17 cellular contexts compared by ENCODE assay signal in the genomic region with DNA sequence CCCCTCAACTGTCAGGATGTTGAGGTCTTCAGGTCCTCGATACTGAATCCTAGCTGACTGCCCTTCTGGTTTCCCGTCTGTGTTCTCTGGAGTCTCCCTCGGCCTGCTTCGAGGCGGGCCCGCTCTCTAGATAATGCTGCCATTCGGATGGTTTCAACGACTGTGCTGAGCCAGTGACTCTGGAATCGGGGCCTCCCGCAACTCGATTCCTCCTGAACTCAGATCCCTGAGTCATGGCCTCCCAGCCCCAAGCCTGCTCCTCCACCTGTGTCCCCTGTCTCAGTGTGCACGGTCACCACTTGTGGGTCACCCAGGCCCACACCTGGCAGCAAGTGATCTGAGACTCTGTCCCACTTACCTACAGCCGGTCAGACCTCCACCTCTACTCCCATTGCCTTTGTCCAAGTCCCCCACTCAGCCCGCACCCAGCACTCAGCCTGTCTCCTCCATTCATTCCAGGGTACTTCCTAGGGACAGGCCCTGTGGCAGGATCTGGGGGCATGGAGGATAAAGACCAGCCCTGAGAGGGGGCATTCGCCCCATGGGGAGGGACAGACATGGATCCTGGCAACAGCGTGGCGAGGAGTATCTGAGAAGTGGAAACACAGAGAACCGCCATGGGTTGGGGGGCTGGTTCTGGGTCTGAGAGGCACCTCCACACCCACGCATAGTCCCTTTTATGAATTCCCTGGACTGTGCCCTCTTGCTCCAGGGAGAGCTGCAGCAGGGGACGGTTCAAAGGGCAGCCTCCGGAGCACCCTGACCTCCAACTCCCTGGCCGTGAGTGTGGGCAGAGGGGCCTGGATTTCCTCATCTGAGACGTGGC. TPM values are rescaled to one million over a fixed set of nuclear protein-coding genes. Genes with fewer than 3 reads are reported as not detected.
A peak's percentile ranks its signal among the peaks of the same experiment; 100 is the strongest.
DNase-seq lines count a peak whose midpoint lies in the region; ATAC-seq and TF ChIP-seq lines count a peak whose summit lies in the region.
"Had no signal": no experiment of that assay in that cellular context is flagged by ENCODE, and none has a peak within 500 bp of the region (broad histone marks: within the 10 kb centered on the region; RNA-seq: fewer than 3 reads in every experiment).

No MANE protein-coding gene starts in this region.

- peak overlapping the region; percentile 17 to 85 (median 83); a peak in 3 of 7 replicates for H3K27ac Mint-ChIP-seq in H9
- no peak overlapping the region for H3K27ac Mint-ChIP-seq in stimulated activated memory B cell treated with anti-CD40 and anti-IgM and Interleukin-4, amounts not matched to agents 10 μg/mL and 1 μg/mL and 100 μg/mL, for 72 hours
- H3K27ac Mint-ChIP-seq: stimulated activated naive CD8-positive, alpha-beta T cell treated with anti-CD3 and anti-CD28 coated beads, Interleukin-15, amount 100 ng/mL, for 72 hours had no signal

- H3K56ac ChIP-seq in H9 (ENCODE audit: insufficient read length, low read depth, low read length) = no peak overlapping the region

- H2BK12ac ChIP-seq in H9 (ENCODE audit: insufficient read length, low read depth, low read length) = no peak overlapping the region

- H3K4me3 ChIP-seq in lower lobe of right lung = no peak overlapping the region

- H2BK15ac ChIP-seq in H9 (ENCODE audit: low read depth, low read length) = no peak overlapping the region

- peaks cover 23% of the 10 kb centered on the region for H3K36me3 ChIP-seq in lower lobe of right lung

- no peak overlapping the region for H3T11ph ChIP-seq in H9 (ENCODE audit: low read length)

- H2AFZ ChIP-seq in H9 (ENCODE audit: low read length) = no peak overlapping the region

- no peaks in the 10 kb centered on the region for H3K9me3 Mint-ChIP-seq in H9
- H3K9me3 Mint-ChIP-seq in stimulated activated memory B cell treated with anti-CD40 and anti-IgM and Interleukin-4, amounts not matched to agents 10 μg/mL and 1 μg/mL and 100 μg/mL, for 72 hours = no peaks in the 10 kb centered on the region
- H3K9me3 Mint-ChIP-seq: stimulated activated naive CD8-positive, alpha-beta T cell treated with anti-CD3 and anti-CD28 coated beads, Interleukin-15, amount 100 ng/mL, for 72 hours; WTC11 had no signal

- H4K91ac ChIP-seq in H9 (ENCODE audit: insufficient read length, low read depth, low read length) = no peak overlapping the region

- H3K9me3 ChIP-seq in H9 (ENCODE audit: control insufficient read depth, low read depth, low read length) (no peaks in the 10 kb centered on the region), lower lobe of right lung (no peaks in the 10 kb centered on the region)

- H3K4me1 Mint-ChIP-seq in H9 = peaks cover 28 to 30% of the 10 kb centered on the region in 2 experiments
- no peaks in the 10 kb centered on the region for H3K4me1 Mint-ChIP-seq in stimulated activated memory B cell treated with anti-CD40 and anti-IgM and Interleukin-4, amounts not matched to agents 10 μg/mL and 1 μg/mL and 100 μg/mL, for 72 hours
- H3K4me1 Mint-ChIP-seq: stimulated activated naive CD8-positive, alpha-beta T cell treated with anti-CD3 and anti-CD28 coated beads, Interleukin-15, amount 100 ng/mL, for 72 hours had no signal

- H2AK5ac ChIP-seq in H9 (ENCODE audit: insufficient read length, low read length) = no peak overlapping the region

- H3K36me3 Mint-ChIP-seq in H9 (ENCODE audit: insufficient read depth in 1 of 3, low read depth in 3 of 3) = peaks cover 4 to 14% (median 10%) of the 10 kb centered on the region in 3 experiments; a peak in 6 of 7 replicates
- no peaks in the 10 kb centered on the region for H3K36me3 Mint-ChIP-seq in stimulated activated memory B cell treated with anti-CD40 and anti-IgM and Interleukin-4, amounts not matched to agents 10 μg/mL and 1 μg/mL and 100 μg/mL, for 72 hours
- H3K36me3 Mint-ChIP-seq: WTC11 had no signal

- no peak overlapping the region for H3K23ac ChIP-seq in H9 (ENCODE audit: insufficient read length, low read depth, low read length)

- no peak overlapping the region for H3K4me2 ChIP-seq in H9 (ENCODE audit: insufficient read depth, insufficient read length, low read length)

- H3K4me3 Mint-ChIP-seq in H9 = no peak overlapping the region
- H3K4me3 Mint-ChIP-seq in stimulated activated memory B cell treated with anti-CD40 and anti-IgM and Interleukin-4, amounts not matched to agents 10 μg/mL and 1 μg/mL and 100 μg/mL, for 72 hours = no peak overlapping the region
- H3K4me3 Mint-ChIP-seq: stimulated activated naive CD8-positive, alpha-beta T cell treated with anti-CD3 and anti-CD28 coated beads, Interleukin-15, amount 100 ng/mL, for 72 hours; WTC11 had no signal

- H3K27ac ChIP-seq in H9 (ENCODE audit: insufficient read length, low read depth, low read length) = no peak overlapping the region
- H3K27ac ChIP-seq in caudate nucleus (ENCODE audit: low read depth, low read length) = peak overlapping the region; percentile 90
- H3K27ac ChIP-seq in lower lobe of right lung = peak overlapping the region; percentile 25

- H4K8ac ChIP-seq in H9 (replicated peaks; ENCODE audit: insufficient read length, low read depth, low read length) = no peak overlapping the region

- TF ChIP-seq CTCF in H9 (conservative IDR thresholded peaks at IDR 0.05) = no peak
- no peak for TF ChIP-seq CTCF in lower lobe of right lung (IDR thresholded peaks at IDR 0.05)

- H3K27me3 Mint-ChIP-seq in H9 (ENCODE audit: low read depth) = peaks cover 25% of the 10 kb centered on the region
- peaks cover 41% of the 10 kb centered on the region for H3K27me3 Mint-ChIP-seq in stimulated activated memory B cell treated with anti-CD40 and anti-IgM and Interleukin-4, amounts not matched to agents 10 μg/mL and 1 μg/mL and 100 μg/mL, for 72 hours

- no peak overlapping the region for H3K4ac ChIP-seq in H9 (ENCODE audit: low read depth, low read length)

- H3K9ac ChIP-seq in H9 (ENCODE audit: extremely low read depth, insufficient read length, low read length) = no peak overlapping the region

- intact Hi-C loops in lower lobe of right lung (cut with DNase I) = no loop called here

- no peak overlapping the region for H2BK20ac ChIP-seq in H9 (ENCODE audit: low read depth, low read length, poor library complexity, severe bottlenecking)

- no peak overlapping the region for H2BK120ac ChIP-seq in H9 (ENCODE audit: low read depth, low read length, poor library complexity, severe bottlenecking)

- no peaks in the 10 kb centered on the region for H3K23me2 ChIP-seq in H9 (ENCODE audit: insufficient read length, low read depth, low read length, poor library complexity, severe bottlenecking)

- DNase-seq in H9 (no peak), caudate nucleus (lab: John Stamatoyannopoulos, UW) (peak in 2 of 61 donors; percentile 39 to 56), lower lobe of right lung (no peak), AG08396 (ENCODE audit: low spot score) (no peak)
- no peak for DNase-seq in stimulated activated CD4-positive, alpha-beta T cell treated with anti-CD3 and anti-CD28 coated beads, Interleukin-4, amount 100 ng/mL, for 1 hour
- DNase-seq: activated CD4-positive, alpha-beta T cell treated with anti-CD3 and anti-CD28 coated beads, Interleukin-2, amount 50 U/mL, for 4 hours; activated effector memory CD4-positive, alpha-beta T cell treated with Interleukin-2 at 50 U/mL for 16 hours; DMS 273 treated with DMSO at 0.1 percent for 48 hours; KG1; NCI-H2171; NCI-H524; stimulated activated CD4-positive, alpha-beta T cell treated with anti-CD3 and anti-CD28 coated beads, Interleukin-4, amount 100 ng/mL, for 24 hours; stimulated activated naive CD8-positive, alpha-beta T cell treated with anti-CD3 and anti-CD28 coated beads, Interleukin-15, amount 100 ng/mL, for 72 hours; T-helper 9 cell had no signal

- no peaks in the 10 kb centered on the region for H3K79me2 ChIP-seq in H9 (ENCODE audit: insufficient read depth, low read length)

- peaks cover 3% of the 10 kb centered on the region for H4K20me1 ChIP-seq in H9 (ENCODE audit: control insufficient read depth, insufficient read depth, insufficient read length)

- H4K5ac ChIP-seq in H9 (ENCODE audit: insufficient read length, low read depth, low read length) = no peak overlapping the region

- WGBS in H9 (ENCODE audit: extremely low coverage, insufficient read length, low lambda C conversion rate) = no CpG with 5 or more reads among the region's 23 CpGs

- ATAC-seq in lower lobe of right lung = no peak
- ATAC-seq in stimulated activated memory B cell treated with anti-CD40 and anti-IgM and Interleukin-4, amounts not matched to agents 10 μg/mL and 1 μg/mL and 100 μg/mL, for 72 hours = peak; percentile 17
- no peak for ATAC-seq in GM21447 (IDR thresholded peaks at IDR 0.05; ENCODE audit: unreplicated experiment)
- ATAC-seq: stimulated activated naive CD8-positive, alpha-beta T cell treated with anti-CD3 and anti-CD28 coated beads, Interleukin-15, amount 100 ng/mL, for 72 hours had no signal

- H3K4me1 ChIP-seq in H9 (ENCODE audit: insufficient read depth, low read length) (no peaks in the 10 kb centered on the region; the same call in 1 of the 2 replicates), lower lobe of right lung (peaks cover 43% of the 10 kb centered on the region)

- no peak overlapping the region for H2BK5ac ChIP-seq in H9 (ENCODE audit: insufficient read length, low read length)

- H3K14ac ChIP-seq in H9 (ENCODE audit: insufficient read depth, low read length) = no peak overlapping the region

- H3K79me1 ChIP-seq in H9 (ENCODE audit: insufficient read depth, low read depth, low read length, poor library complexity, severe bottlenecking) = no peaks in the 10 kb centered on the region

- H3K18ac ChIP-seq in H9 (ENCODE audit: insufficient read length, low read depth, low read length) = no peak overlapping the region

- H3K27me3 ChIP-seq in H9 (ENCODE audit: insufficient read depth, low read length) (no peaks in the 10 kb centered on the region), lower lobe of right lung (ENCODE audit: low read depth) (peaks cover 5% of the 10 kb centered on the region)

RNA-seq across cellular contexts. Expression of a gene that starts 14.3 kb away (rescaled TPM):
- total RNA-seq in H9 (2021) = 70.5 and 72.8 TPM in 2 replicates
- 73.2 TPM for total RNA-seq in lower lobe of right lung

RNA-seq across cellular contexts. Expression of a gene that starts 14.6 kb away (rescaled TPM):
- total RNA-seq in H9 (2021) (31.2 and 31.9 TPM in 2 replicates), lower lobe of right lung (48.3 TPM)

RNA-seq across cellular contexts. Expression of a gene that starts 17.7 kb away (rescaled TPM):
- total RNA-seq in H9 (2021) (34.1 and 36.8 TPM in 2 replicates), lower lobe of right lung (24.2 TPM)
